ENCODE assay signal across 10 cellular contexts in the genomic region with DNA sequence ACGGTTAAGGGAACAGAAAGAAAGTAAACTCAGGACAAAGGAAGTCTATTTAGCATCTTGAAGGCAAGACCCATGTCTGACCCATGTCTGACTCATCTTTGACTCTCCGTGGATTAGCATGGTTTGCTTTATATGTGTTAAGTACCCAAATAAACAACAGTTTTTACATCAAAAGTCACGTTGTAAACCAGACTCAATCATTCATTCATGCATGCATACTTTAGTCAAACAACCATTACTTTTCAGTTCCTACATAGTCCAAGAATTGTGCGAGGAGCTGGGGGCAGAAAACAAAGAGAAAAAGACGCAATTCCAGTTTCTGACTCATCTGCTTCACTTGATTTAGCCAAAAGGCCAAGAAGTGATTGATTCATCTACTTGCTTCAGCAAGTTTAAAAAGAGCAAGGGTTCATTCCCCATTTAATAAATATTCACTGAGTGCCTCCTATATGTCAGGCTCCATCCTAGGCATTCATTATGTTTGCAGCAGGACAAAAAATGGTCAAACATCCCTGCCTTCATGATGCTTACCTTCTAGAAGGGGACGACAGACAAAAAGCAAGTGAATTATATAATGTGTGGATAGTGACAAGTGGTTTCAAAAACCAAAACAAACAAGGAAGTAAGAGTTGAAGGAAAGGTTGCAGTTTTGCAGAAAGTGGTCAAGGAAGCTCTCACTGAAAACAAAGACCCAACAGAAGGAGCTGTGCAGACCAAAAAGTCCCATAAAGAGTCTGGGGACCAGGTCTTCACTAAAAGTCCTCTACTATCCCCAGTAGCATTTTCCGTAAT.
DNase-seq lines count a peak whose midpoint lies in the region; ATAC-seq and TF ChIP-seq lines count a peak whose summit lies in the region.
"Had no signal": no experiment of that assay in that cellular context is flagged by ENCODE, and none has a peak within 500 bp of the region (broad histone marks: within the 10 kb centered on the region; RNA-seq: fewer than 3 reads in every experiment).

No MANE protein-coding gene starts in this region.

- H3K4me3 ChIP-seq in OCI-LY7 (ENCODE audit: low read depth, low read length, poor library complexity, severe bottlenecking) (peak overlapping the region; percentile 39), epithelial cell of esophagus (ENCODE audit: low read length) (no peak overlapping the region)

- no TSS peak for BruUV-seq in OCI-LY7 (replicated peaks; lab: Mats Ljungman, UMichigan)

- ATAC-seq in stimulated activated naive CD8-positive, alpha-beta T cell treated with anti-CD3 and anti-CD28 coated beads, Interleukin-15, Interleukin-2, amounts not matched to agents 100 U/mL and 50 U/mL, for 24 hours = peak; percentile 16

- peak overlapping the region; percentile 96 for H3K27ac ChIP-seq in OCI-LY7 (ENCODE audit: low read depth, low read length, poor library complexity, severe bottlenecking)

- TF ChIP-seq CTCF in OCI-LY7 (conservative IDR thresholded peaks at IDR 0.05; ENCODE audit: low read length) (no peak), epithelial cell of esophagus (IDR thresholded peaks at IDR 0.05; ENCODE audit: insufficient read depth, low read depth, low read length, missing control alignments) (no peak)

- H3K9me3 Mint-ChIP-seq in activated CD4-positive, alpha-beta T cell treated with anti-CD3 and anti-CD28 coated beads, Interleukin-2, amount 10 ng/mL, durations not matched to agents 7 days and 5 days = peaks cover 14% of the 10 kb centered on the region

- peaks cover 20% of the 10 kb centered on the region for H3K36me3 ChIP-seq in OCI-LY7 (ENCODE audit: insufficient read depth, low read length)

- no peaks in the 10 kb centered on the region for H3K9me2 ChIP-seq in OCI-LY7 (ENCODE audit: insufficient read depth, low read length)

- no peaks in the 10 kb centered on the region for H3K79me2 ChIP-seq in OCI-LY7 (ENCODE audit: insufficient read depth, low read depth, low read length)

- H3K4me3 Mint-ChIP-seq in activated CD4-positive, alpha-beta T cell treated with anti-CD3 and anti-CD28 coated beads, Interleukin-2, amount 10 ng/mL, durations not matched to agents 7 days and 5 days = peak overlapping the region; percentile 52

- no peaks in the 10 kb centered on the region for H3K27me3 Mint-ChIP-seq in activated CD4-positive, alpha-beta T cell treated with anti-CD3 and anti-CD28 coated beads, Interleukin-2, amount 10 ng/mL, durations not matched to agents 7 days and 5 days

- CTCF ChIA-PET in activated CD4-positive, alpha-beta T cell treated with anti-CD3 and anti-CD28 coated beads, Interleukin-2, amount 10 ng/mL, durations not matched to agents 7 days and 5 days (lab: Charles Lee) = interaction anchor here (0.5 to 1.1 kb wide), 4 partner anchors 8 to 441 kb away, joined by 3 to 4 read pairs (median 3); no protein-coding TSS in a partner anchor
- CTCF ChIA-PET in OCI-LY7 (lab: Charles Lee; ENCODE audit: unreplicated experiment) = interaction anchor here (0.6 kb wide), 1 partner anchor 46 kb away, joined by 3 read pairs; no protein-coding TSS in a partner anchor

- H3K9me3 ChIP-seq in OCI-LY7 (ENCODE audit: low read length) = peaks cover 19% of the 10 kb centered on the region

- no peak for DNase-seq in activated CD4-positive, alpha-beta T cell treated with anti-CD3 and anti-CD28 coated beads, Interleukin-2, amount 10 ng/mL, durations not matched to agents 7 days and 5 days
- no peak for DNase-seq in activated CD4-positive, alpha-beta T cell treated with anti-CD3 and anti-CD28 coated beads for 4 hours
- DNase-seq in OCI-LY7 (ENCODE audit: low spot score) (peak; percentile 50), epithelial cell of esophagus (ENCODE audit: low read depth) (peak; percentile 87), NCI-H2171 treated with DMSO at 0.1 percent for 48 hours (lab: John Stamatoyannopoulos, UW) (no peak), DMS 273 treated with DMSO at 0.1 percent for 48 hours (lab: John Stamatoyannopoulos, UW) (no peak)
- no peak for DNase-seq in stimulated activated naive CD8-positive, alpha-beta T cell treated with anti-CD3 and anti-CD28 coated beads, Interleukin-15, Interleukin-2, amounts not matched to agents 100 U/mL and 50 U/mL, for 24 hours
- no peak for DNase-seq in stimulated activated CD4-positive, alpha-beta T cell treated with anti-CD3 and anti-CD28 coated beads, Interleukin-4, amount 100 ng/mL, for 1 hour
- DNase-seq: AML-193, NCI-H2081 treated with DMSO at 0.1 percent for 48 hours had no signal

- peak overlapping the region; percentile 57; the same call in 1 of the 2 replicates for H2AFZ ChIP-seq in OCI-LY7 (ENCODE audit: low read length)

- POLR2A ChIA-PET in activated CD4-positive, alpha-beta T cell treated with anti-CD3 and anti-CD28 coated beads, Interleukin-2, amount 10 ng/mL, durations not matched to agents 7 days and 5 days (lab: Charles Lee) = no interaction called here
- POLR2A ChIA-PET in OCI-LY7 (lab: Charles Lee) = interaction anchor here (0.6 to 3.3 kb wide), 9 partner anchors 9 to 166 kb away, joined by 3 to 24 read pairs (median 3); no protein-coding TSS in a partner anchor

- H3K4me1 ChIP-seq in OCI-LY7 (ENCODE audit: insufficient read depth, low read length, poor library complexity, severe bottlenecking) = peaks cover 85% of the 10 kb centered on the region

- intact Hi-C loops in OCI-LY7 (cut with micrococcal nuclease; ENCODE audit: unreplicated experiment) = loop anchor here (1.0 to 2.0 kb wide), 6 partner anchors 10 to 296 kb away; a partner anchor contains a TSS

- peak overlapping the region; percentile 80 for H3K4me2 ChIP-seq in OCI-LY7 (ENCODE audit: low read length)

- peak overlapping the region; percentile 95 for H3K27ac Mint-ChIP-seq in activated CD4-positive, alpha-beta T cell treated with anti-CD3 and anti-CD28 coated beads, Interleukin-2, amount 10 ng/mL, durations not matched to agents 7 days and 5 days

- H3K4me1 Mint-ChIP-seq in activated CD4-positive, alpha-beta T cell treated with anti-CD3 and anti-CD28 coated beads, Interleukin-2, amount 10 ng/mL, durations not matched to agents 7 days and 5 days = peaks cover 87% of the 10 kb centered on the region

- peaks cover 34% of the 10 kb centered on the region for H3K36me3 Mint-ChIP-seq in activated CD4-positive, alpha-beta T cell treated with anti-CD3 and anti-CD28 coated beads, Interleukin-2, amount 10 ng/mL, durations not matched to agents 7 days and 5 days (ENCODE audit: low read depth)

- no peaks in the 10 kb centered on the region for H4K20me1 ChIP-seq in OCI-LY7 (ENCODE audit: insufficient read depth, low read length)

Comparison
In these comparisons a context has a peak if more than half of its experiments do, and no peak if none do; other contexts are left out.
1. DNase-seq: peak in OCI-LY7 (single experiment) and epithelial cell of esophagus (single experiment); none in activated CD4-positive, alpha-beta T cell treated with anti-CD3 and anti-CD28 coated beads, Interleukin-2, amount 10 ng/mL, durations not matched to agents 7 days and 5 days (single experiment), activated CD4-positive, alpha-beta T cell treated with anti-CD3 and anti-CD28 coated beads for 4 hours (0 of 2), stimulated activated naive CD8-positive, alpha-beta T cell treated with anti-CD3 and anti-CD28 coated beads, Interleukin-15, Interleukin-2, amounts not matched to agents 100 U/mL and 50 U/mL, for 24 hours (single experiment), stimulated activated CD4-positive, alpha-beta T cell treated with anti-CD3 and anti-CD28 coated beads, Interleukin-4, amount 100 ng/mL, for 1 hour (single experiment), NCI-H2171 treated with DMSO at 0.1 percent for 48 hours (single experiment) and DMS 273 treated with DMSO at 0.1 percent for 48 hours (single experiment).